Comparison of ENCODE assay signal across 1 cellular context in genomic region chr6:149648148-149649145, GRCh38.
A peak's percentile ranks its signal among the peaks of the same experiment; 100 is the strongest.
TF ChIP-seq lines count a peak whose summit lies in the region.

TSS of gene KATNA1 (minus strand) at chr6:149648714. CDS start at chr6:149638547, 10,167 bp downstream.

TF ChIP-seq in WTC11, 78 proteins besides CTCF, POLR2A, EP300 and RAD21 (continued from another document):
- no peak for TF ChIP-seq ZNF512 (CRISPR knock-in tag; IDR thresholded peaks at IDR 0.05; ENCODE audit: borderline replicate concordance)
- no peak for TF ChIP-seq GTF2I (CRISPR knock-in tag; conservative IDR thresholded peaks at IDR 0.05)
- TF ChIP-seq SOX15 (CRISPR knock-in tag; IDR thresholded peaks at IDR 0.05): no peak
- no peak for TF ChIP-seq GRHL2 (CRISPR knock-in tag; IDR thresholded peaks at IDR 0.05; ENCODE audit: insufficient replicate concordance, severe bottlenecking)
- no peak for TF ChIP-seq CBFB (CRISPR knock-in tag; IDR thresholded peaks at IDR 0.05; ENCODE audit: low read depth)
- no peak for TF ChIP-seq ZNF423 (CRISPR knock-in tag; IDR thresholded peaks at IDR 0.05)
- TF ChIP-seq USF1 (CRISPR knock-in tag; IDR thresholded peaks at IDR 0.05): peak; percentile 78
- peak; percentile 98 for TF ChIP-seq SMAD3 (CRISPR knock-in tag; IDR thresholded peaks at IDR 0.05; ENCODE audit: borderline replicate concordance)
- no peak for TF ChIP-seq PRRX2 (CRISPR knock-in tag; IDR thresholded peaks at IDR 0.05)
- TF ChIP-seq SMAD4 (CRISPR knock-in tag; IDR thresholded peaks at IDR 0.05): no peak; the same call in 1 of the 2 replicates
- TF ChIP-seq ETV6 (CRISPR knock-in tag; IDR thresholded peaks at IDR 0.05): peak; percentile 97; the same call in 1 of the 2 replicates
- TF ChIP-seq ATF6 (CRISPR knock-in tag; IDR thresholded peaks at IDR 0.05): no peak; the same call in 1 of the 2 replicates
- TF ChIP-seq, protein P1, sequence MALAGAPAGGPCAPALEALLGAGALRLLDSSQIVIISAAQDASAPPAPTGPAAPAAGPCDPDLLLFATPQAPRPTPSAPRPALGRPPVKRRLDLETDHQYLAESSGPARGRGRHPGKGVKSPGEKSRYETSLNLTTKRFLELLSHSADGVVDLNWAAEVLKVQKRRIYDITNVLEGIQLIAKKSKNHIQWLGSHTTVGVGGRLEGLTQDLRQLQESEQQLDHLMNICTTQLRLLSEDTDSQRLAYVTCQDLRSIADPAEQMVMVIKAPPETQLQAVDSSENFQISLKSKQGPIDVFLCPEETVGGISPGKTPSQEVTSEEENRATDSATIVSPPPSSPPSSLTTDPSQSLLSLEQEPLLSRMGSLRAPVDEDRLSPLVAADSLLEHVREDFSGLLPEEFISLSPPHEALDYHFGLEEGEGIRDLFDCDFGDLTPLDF (CRISPR knock-in tag; IDR thresholded peaks at IDR 0.05): peak; percentile 93
- TF ChIP-seq EMX1 (CRISPR knock-in tag; IDR thresholded peaks at IDR 0.05): no peak
- no peak for TF ChIP-seq NFATC4 (CRISPR knock-in tag; IDR thresholded peaks at IDR 0.05)
- no peak for TF ChIP-seq ZNF138 (CRISPR knock-in tag; conservative IDR thresholded peaks at IDR 0.05)
- peak; percentile 96 for TF ChIP-seq TEAD1 (CRISPR knock-in tag; IDR thresholded peaks at IDR 0.05)
- TF ChIP-seq HMGXB4 (CRISPR knock-in tag; IDR thresholded peaks at IDR 0.05): peak; percentile 78; the same call in 1 of the 2 replicates
- TF ChIP-seq ATF2 (CRISPR knock-in tag; IDR thresholded peaks at IDR 0.05; ENCODE audit: borderline replicate concordance, low read depth): no peak; the same call in 1 of the 2 replicates
- no peak for TF ChIP-seq JAZF1 (CRISPR knock-in tag; IDR thresholded peaks at IDR 0.05)
- TF ChIP-seq ATF1 (CRISPR knock-in tag; IDR thresholded peaks at IDR 0.05): no peak
- TF ChIP-seq MAX (CRISPR knock-in tag; IDR thresholded peaks at IDR 0.05): peak; percentile 99
- no peak for TF ChIP-seq ZNF416 (CRISPR knock-in tag; IDR thresholded peaks at IDR 0.05)
- TF ChIP-seq TP53 (CRISPR knock-in tag; IDR thresholded peaks at IDR 0.05): no peak; the same call in 1 of the 2 replicates
- TF ChIP-seq ZNF232 (CRISPR knock-in tag; IDR thresholded peaks at IDR 0.05): peak; percentile 98
- TF ChIP-seq ZNF219 (CRISPR knock-in tag; IDR thresholded peaks at IDR 0.05; ENCODE audit: borderline replicate concordance): 0 out of 2 replicates have a peak, but pooled peaks have one; percentile 62
- peak; percentile 69; the same call in 1 of the 2 replicates for TF ChIP-seq ZNF317 (CRISPR knock-in tag; IDR thresholded peaks at IDR 0.05; ENCODE audit: borderline replicate concordance, low read depth)
- TF ChIP-seq ZMAT4 (CRISPR knock-in tag; IDR thresholded peaks at IDR 0.05): no peak
- TF ChIP-seq ZNF425 (CRISPR knock-in tag; conservative IDR thresholded peaks at IDR 0.05): no peak
- no peak for TF ChIP-seq MXD4 (CRISPR knock-in tag; IDR thresholded peaks at IDR 0.05; ENCODE audit: borderline replicate concordance)
- no peak for TF ChIP-seq JUN (CRISPR knock-in tag; IDR thresholded peaks at IDR 0.05)
- peak; percentile 29; the same call in 1 of the 2 replicates for TF ChIP-seq NFYB (CRISPR knock-in tag; conservative IDR thresholded peaks at IDR 0.05; ENCODE audit: low read depth)
- no peak; the same call in 1 of the 2 replicates for TF ChIP-seq E2F4 (CRISPR knock-in tag; IDR thresholded peaks at IDR 0.05; ENCODE audit: borderline replicate concordance, low read depth)
- peak; percentile 90 for TF ChIP-seq MYBL2 (CRISPR knock-in tag; IDR thresholded peaks at IDR 0.05)
- TF ChIP-seq IRF2 (CRISPR knock-in tag; IDR thresholded peaks at IDR 0.05; ENCODE audit: borderline replicate concordance, low read depth): no peak
- TF ChIP-seq FOXK1 (CRISPR knock-in tag; IDR thresholded peaks at IDR 0.05): peak; percentile 83
- TF ChIP-seq, protein P2, sequence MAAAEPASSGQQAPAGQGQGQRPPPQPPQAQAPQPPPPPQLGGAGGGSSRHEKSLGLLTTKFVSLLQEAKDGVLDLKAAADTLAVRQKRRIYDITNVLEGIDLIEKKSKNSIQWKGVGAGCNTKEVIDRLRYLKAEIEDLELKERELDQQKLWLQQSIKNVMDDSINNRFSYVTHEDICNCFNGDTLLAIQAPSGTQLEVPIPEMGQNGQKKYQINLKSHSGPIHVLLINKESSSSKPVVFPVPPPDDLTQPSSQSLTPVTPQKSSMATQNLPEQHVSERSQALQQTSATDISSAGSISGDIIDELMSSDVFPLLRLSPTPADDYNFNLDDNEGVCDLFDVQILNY (CRISPR knock-in tag; IDR thresholded peaks at IDR 0.05): peak; percentile 91
- peak; percentile 96 for TF ChIP-seq GABPB1 (CRISPR knock-in tag; IDR thresholded peaks at IDR 0.05)
- TF ChIP-seq, protein P3, sequence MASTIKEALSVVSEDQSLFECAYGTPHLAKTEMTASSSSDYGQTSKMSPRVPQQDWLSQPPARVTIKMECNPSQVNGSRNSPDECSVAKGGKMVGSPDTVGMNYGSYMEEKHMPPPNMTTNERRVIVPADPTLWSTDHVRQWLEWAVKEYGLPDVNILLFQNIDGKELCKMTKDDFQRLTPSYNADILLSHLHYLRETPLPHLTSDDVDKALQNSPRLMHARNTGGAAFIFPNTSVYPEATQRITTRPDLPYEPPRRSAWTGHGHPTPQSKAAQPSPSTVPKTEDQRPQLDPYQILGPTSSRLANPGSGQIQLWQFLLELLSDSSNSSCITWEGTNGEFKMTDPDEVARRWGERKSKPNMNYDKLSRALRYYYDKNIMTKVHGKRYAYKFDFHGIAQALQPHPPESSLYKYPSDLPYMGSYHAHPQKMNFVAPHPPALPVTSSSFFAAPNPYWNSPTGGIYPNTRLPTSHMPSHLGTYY (CRISPR knock-in tag; IDR thresholded peaks at IDR 0.05): no peak
- TF ChIP-seq ESRRA (CRISPR knock-in tag; IDR thresholded peaks at IDR 0.05; ENCODE audit: borderline replicate concordance): peak; percentile 92; the same call in 1 of the 2 replicates
